ENCODE assay signal across 19 cellular contexts in genomic region chr2:56648802-56649201, GRCh38.
"Had no signal": no experiment of that assay in that cellular context is flagged by ENCODE, and none has a peak within 500 bp of the region (broad histone marks: within the 10 kb centered on the region; RNA-seq: fewer than 3 reads in every experiment).

No MANE protein-coding gene starts in this region.

- ATAC-seq: heart left ventricle; pancreas; right cardiac atrium; stimulated activated effector memory CD8-positive, alpha-beta T cell treated with anti-CD3 and anti-CD28 coated beads, Interleukin-12 subunit alpha, Interleukin-12 subunit beta, amount 100 ng/mL, for 72 hours; stimulated activated naive CD8-positive, alpha-beta T cell treated with anti-CD3 and anti-CD28 coated beads, Interleukin-15, Interleukin-2, amounts not matched to agents 100 U/mL and 50 U/mL, for 24 hours had no signal

- H3K27me3 ChIP-seq: heart left ventricle, pancreas, suprapubic skin, thyroid gland had no signal

- H3K9me3 ChIP-seq: heart left ventricle, pancreas, suprapubic skin, thyroid gland had no signal

- DNase-seq: dermis blood vessel endothelial cell; foreskin melanocyte; heart left ventricle; hippocampal formation; kidney glomerular epithelial cell; mesendoderm; naive B cell; occipital lobe; pancreas; right cardiac atrium; stimulated activated CD4-positive, alpha-beta T cell treated with anti-CD3 and anti-CD28 coated beads, Interleukin-2, amount 100 ng/mL, for 48 hours; stimulated activated CD8-positive, alpha-beta memory T cell treated with anti-CD3 and anti-CD28 coated beads, Interleukin-4, amount 100 ng/mL, for 48 hours; stimulated activated naive CD8-positive, alpha-beta T cell treated with anti-CD3 and anti-CD28 coated beads, Interleukin-15, Interleukin-2, amounts not matched to agents 100 U/mL and 50 U/mL, for 24 hours; thyroid gland had no signal

- FAIRE-seq: islet of Langerhans, pancreas, urothelium cell line had no signal

- H3K27ac ChIP-seq: heart left ventricle, pancreas, suprapubic skin, thyroid gland had no signal

- H3K4me2 ChIP-seq: smooth muscle cell had no signal

- H3K4me1 ChIP-seq: heart left ventricle, pancreas, suprapubic skin had no signal

- H3K4me3 ChIP-seq: heart left ventricle, pancreas, smooth muscle cell, suprapubic skin, thyroid gland had no signal

- H3K36me3 ChIP-seq: heart left ventricle, pancreas, suprapubic skin, thyroid gland had no signal
